8 cellular contexts compared by ENCODE assay signal in genomic region chr1:26168410-26169167, GRCh38. TPM values are rescaled to one million over a fixed set of nuclear protein-coding genes. Genes with fewer than 3 reads are reported as not detected.
DNase-seq lines count a peak whose midpoint lies in the region; ATAC-seq and TF ChIP-seq lines count a peak whose summit lies in the region.

C1orf232 (minus strand) TSS chr1:26168963; CDS start chr1:26168499, 464 bp downstream.

- peak; percentile 58 for DNase-seq in activated CD4-positive, alpha-beta T cell treated with anti-CD3 and anti-CD28 coated beads, Interleukin-2, amount 10 ng/mL, durations not matched to agents 24 days and 14 days
- DNase-seq in activated CD4-positive, alpha-beta T cell treated with anti-CD3 and anti-CD28 coated beads, Interleukin-2, amount 50 U/mL, for 48 hours, result no peak
- no peak for DNase-seq in Peyer's patch
- DNase-seq in esophagus squamous epithelium (lab: John Stamatoyannopoulos, UW), result no peak
- no peak for DNase-seq in progenitor cell of endocrine pancreas (ENCODE audit: low spot score, unreplicated experiment)
- DNase-seq in central memory CD4-positive, alpha-beta T cell, result no peak

- H3K9me3 ChIP-seq in Peyer's patch, result no peaks in the 10 kb centered on the region
- H3K9me3 ChIP-seq in esophagus squamous epithelium, result no peaks in the 10 kb centered on the region

- ATAC-seq in HG03469 (IDR thresholded peaks at IDR 0.05; ENCODE audit: unreplicated experiment) (no peak), HG03039 (IDR thresholded peaks at IDR 0.05; ENCODE audit: unreplicated experiment) (no peak)

- H3K27ac ChIP-seq in Peyer's patch (peak within 1 kb of the TSS; percentile 55 to 79 (median 74)), esophagus squamous epithelium (peak within 1 kb of the TSS; percentile 86 to 92 (median 88))

- peak within 1 kb of the TSS; percentile 67 to 81 (median 74) for H3K4me3 ChIP-seq in Peyer's patch
- H3K4me3 ChIP-seq in esophagus squamous epithelium, result peak within 1 kb of the TSS; percentile 79 to 98 (median 90)

- no peaks in the 10 kb centered on the region for H3K9me3 Mint-ChIP-seq in activated CD4-positive, alpha-beta T cell treated with anti-CD3 and anti-CD28 coated beads, Interleukin-2, amount 10 ng/mL, durations not matched to agents 24 days and 14 days
- no peaks in the 10 kb centered on the region for H3K9me3 Mint-ChIP-seq in progenitor cell of endocrine pancreas (ENCODE audit: low read depth)

- no peak for TF ChIP-seq POLR2A in Peyer's patch (IDR thresholded peaks at IDR 0.05)
- no peak for TF ChIP-seq POLR2A in esophagus squamous epithelium (IDR thresholded peaks at IDR 0.05)

- peaks cover 8% of the 10 kb centered on the region for H3K36me3 Mint-ChIP-seq in activated CD4-positive, alpha-beta T cell treated with anti-CD3 and anti-CD28 coated beads, Interleukin-2, amount 10 ng/mL, durations not matched to agents 24 days and 14 days (ENCODE audit: low read depth)
- H3K36me3 Mint-ChIP-seq in progenitor cell of endocrine pancreas (ENCODE audit: insufficient read depth), result no peaks in the 10 kb centered on the region

- TF ChIP-seq CTCF in Peyer's patch (IDR thresholded peaks at IDR 0.05), result no peak
- TF ChIP-seq CTCF in esophagus squamous epithelium (IDR thresholded peaks at IDR 0.05), result no peak
- no peak for TF ChIP-seq CTCF in progenitor cell of endocrine pancreas (IDR thresholded peaks at IDR 0.05; ENCODE audit: unreplicated experiment)

- H3K4me1 ChIP-seq in Peyer's patch, result peaks cover 0 to 18% (median 7%) of the 10 kb centered on the region in 4 donors
- H3K4me1 ChIP-seq in esophagus squamous epithelium, result peaks cover 19 to 39% (median 21%) of the 10 kb centered on the region in 3 donors

- H3K4me3 Mint-ChIP-seq in activated CD4-positive, alpha-beta T cell treated with anti-CD3 and anti-CD28 coated beads, Interleukin-2, amount 10 ng/mL, durations not matched to agents 24 days and 14 days, result peak within 1 kb of the TSS; percentile 96
- peak within 1 kb of the TSS; percentile 87 for H3K4me3 Mint-ChIP-seq in progenitor cell of endocrine pancreas (ENCODE audit: low read depth)

- H3K36me3 ChIP-seq in Peyer's patch, result no peaks in the 10 kb centered on the region
- peaks cover 0 to 14% (median 0%) of the 10 kb centered on the region in 3 donors for H3K36me3 ChIP-seq in esophagus squamous epithelium

- H3K27me3 ChIP-seq in Peyer's patch (no peaks in the 10 kb centered on the region), esophagus squamous epithelium (peaks cover 0 to 4% (median 0%) of the 10 kb centered on the region in 4 donors)

- H3K27ac Mint-ChIP-seq in activated CD4-positive, alpha-beta T cell treated with anti-CD3 and anti-CD28 coated beads, Interleukin-2, amount 10 ng/mL, durations not matched to agents 24 days and 14 days, result peak within 1 kb of the TSS; percentile 92
- peak within 1 kb of the TSS; percentile 90 for H3K27ac Mint-ChIP-seq in progenitor cell of endocrine pancreas

- intact Hi-C loops in activated CD4-positive, alpha-beta T cell treated with anti-CD3 and anti-CD28 coated beads, Interleukin-2, amount 10 ng/mL, durations not matched to agents 24 days and 14 days (cut with micrococcal nuclease), result loop anchor here (1.0 to 10.0 kb wide), 4 partner anchors 66 to 226 kb away; partner anchors contain the start of gene CEP85
- intact Hi-C loops in esophagus squamous epithelium (cut with DNase I), result loop anchor here (10.0 kb wide), 1 partner anchor 146 kb away; the partner anchor contains the start of gene CD52

- 59 to 79% methylated on average over 4 of the region's 5 CpGs for WGBS in esophagus squamous epithelium, 2 donors

- H3K4me1 Mint-ChIP-seq in activated CD4-positive, alpha-beta T cell treated with anti-CD3 and anti-CD28 coated beads, Interleukin-2, amount 10 ng/mL, durations not matched to agents 24 days and 14 days, result peaks cover 30% of the 10 kb centered on the region
- peaks cover 16% of the 10 kb centered on the region for H3K4me1 Mint-ChIP-seq in progenitor cell of endocrine pancreas (ENCODE audit: low read depth)

- peaks cover 17% of the 10 kb centered on the region for H3K27me3 Mint-ChIP-seq in activated CD4-positive, alpha-beta T cell treated with anti-CD3 and anti-CD28 coated beads, Interleukin-2, amount 10 ng/mL, durations not matched to agents 24 days and 14 days
- peaks cover 6% of the 10 kb centered on the region for H3K27me3 Mint-ChIP-seq in progenitor cell of endocrine pancreas

RNA-seq across cellular contexts. Expression of gene C1orf232, which starts in this region (rescaled TPM):
- not detected in 2 replicates for total RNA-seq in activated CD4-positive, alpha-beta T cell treated with anti-CD3 and anti-CD28 coated beads, Interleukin-2, amount 10 ng/mL, durations not matched to agents 24 days and 14 days
- total RNA-seq in Peyer's patch (not detected), esophagus squamous epithelium (not detected), progenitor cell of endocrine pancreas (not detected in 2 replicates)

Comparison
In these comparisons a context has a peak if more than half of its experiments do, and no peak if none do; other contexts are left out.
1. Peak in DNase-seq in activated CD4-positive, alpha-beta T cell treated with anti-CD3 and anti-CD28 coated beads, Interleukin-2, amount 10 ng/mL, durations not matched to agents 24 days and 14 days; RNA of the gene not detected or under 1 TPM.